In the genomic region with DNA sequence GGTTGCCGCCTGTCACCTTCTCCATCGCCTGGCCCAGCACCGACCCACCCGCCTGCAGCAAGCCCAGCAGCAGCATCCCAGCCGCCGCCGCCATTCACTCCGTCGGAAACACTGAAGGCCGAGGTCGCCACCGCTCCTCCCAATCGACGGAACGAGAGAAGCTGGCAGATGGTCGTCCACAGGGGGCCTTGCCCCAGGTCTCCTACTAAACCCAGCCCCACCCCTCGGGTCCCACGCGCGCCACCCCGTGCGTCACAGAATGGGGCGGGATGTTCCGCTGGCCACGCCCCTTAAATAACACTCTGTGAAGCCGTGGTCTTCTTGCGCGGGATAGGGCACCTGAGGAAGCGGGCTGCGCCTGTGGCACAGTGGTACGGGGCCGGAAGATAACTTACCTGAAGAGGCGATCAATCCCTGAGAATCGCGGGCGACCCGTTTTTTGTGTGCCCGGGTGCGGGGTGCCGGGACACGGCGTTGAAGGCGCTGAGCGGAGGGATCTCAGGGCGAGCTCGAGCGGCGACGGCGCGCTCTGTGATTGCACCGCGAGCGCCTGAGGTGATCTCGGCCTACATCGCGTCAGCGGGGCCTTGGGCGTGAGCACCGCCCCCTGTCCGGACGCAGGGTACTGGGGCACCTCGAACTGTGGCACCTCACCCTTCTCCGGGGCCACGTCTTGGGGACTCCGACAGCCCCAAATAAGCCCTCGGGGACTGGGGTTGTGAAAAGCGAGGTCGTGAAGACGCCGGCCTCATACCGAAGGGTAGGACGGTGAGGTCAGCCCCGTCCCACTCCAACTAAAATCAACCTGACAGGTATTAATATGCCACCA, we compare ENCODE assay signal across 1 cellular context.
TF ChIP-seq lines count a peak whose summit lies in the region.

A gene (minus strand): TSS at position 207 of the 829 bp plus-strand sequence. CDS start 113 bp downstream, at position 94.

TF ChIP-seq in SK-N-SH treated with all-trans-retinoic acid at 6 μM for 48 hours, 23 proteins besides CTCF, POLR2A, EP300 and RAD21 (continued from another document):
- TF ChIP-seq, protein P1, sequence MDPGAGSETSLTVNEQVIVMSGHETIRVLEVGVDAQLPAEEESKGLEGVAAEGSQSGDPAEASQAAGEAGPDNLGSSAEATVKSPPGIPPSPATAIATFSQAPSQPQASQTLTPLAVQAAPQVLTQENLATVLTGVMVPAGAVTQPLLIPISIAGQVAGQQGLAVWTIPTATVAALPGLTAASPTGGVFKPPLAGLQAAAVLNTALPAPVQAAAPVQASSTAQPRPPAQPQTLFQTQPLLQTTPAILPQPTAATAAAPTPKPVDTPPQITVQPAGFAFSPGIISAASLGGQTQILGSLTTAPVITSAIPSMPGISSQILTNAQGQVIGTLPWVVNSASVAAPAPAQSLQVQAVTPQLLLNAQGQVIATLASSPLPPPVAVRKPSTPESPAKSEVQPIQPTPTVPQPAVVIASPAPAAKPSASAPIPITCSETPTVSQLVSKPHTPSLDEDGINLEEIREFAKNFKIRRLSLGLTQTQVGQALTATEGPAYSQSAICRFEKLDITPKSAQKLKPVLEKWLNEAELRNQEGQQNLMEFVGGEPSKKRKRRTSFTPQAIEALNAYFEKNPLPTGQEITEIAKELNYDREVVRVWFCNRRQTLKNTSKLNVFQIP (CRISPR knock-in tag; IDR thresholded peaks at IDR 0.05; ENCODE audit: borderline replicate concordance, low read depth), result peak; percentile 85; the same call in 1 of the 2 replicates
- TF ChIP-seq PPARA (CRISPR knock-in tag; IDR thresholded peaks at IDR 0.05; ENCODE audit: borderline replicate concordance), result no peak
- no peak for TF ChIP-seq ARNTL (CRISPR knock-in tag; IDR thresholded peaks at IDR 0.05; ENCODE audit: borderline replicate concordance, low read depth)
